ENCODE assay signal across 8 cellular contexts in genomic region chr4:75672461-75673026, GRCh38.
A peak's percentile ranks its signal among the peaks of the same experiment; 100 is the strongest.
DNase-seq lines count a peak whose midpoint lies in the region; ATAC-seq lines count a peak whose summit lies in the region.

No MANE protein-coding gene starts in this region.

- peak; percentile 23 for DNase-seq in NCI-H1694 treated with DMSO at 0.1 percent for 48 hours (lab: John Stamatoyannopoulos, UW)
- no peak for DNase-seq in NCI-H1694 (lab: John Stamatoyannopoulos, UW)
- peak; percentile 24 for DNase-seq in NCI-H1105 treated with DMSO at 0.1 percent for 48 hours (lab: John Stamatoyannopoulos, UW)
- peak; percentile 62 for DNase-seq in activated CD4-positive, CD25-positive, alpha-beta regulatory T cell treated with anti-CD3 and anti-CD28 coated beads, Interleukin-2, amount 50 U/mL, for 16 hours (ENCODE audit: low read depth, low spot score)
- DNase-seq in central memory CD4-positive, alpha-beta T cell = peak; percentile 79
- peak; percentile 60 for DNase-seq in kidney tubule cell (ENCODE audit: low spot score)
- DNase-seq in stimulated activated CD4-positive, alpha-beta T cell treated with anti-CD3 and anti-CD28 coated beads, Interleukin-1b, Interleukin-23, amount 100 ng/mL, for 24 hours (ENCODE audit: low read depth in 4 of 4, low spot score in 1 of 4) = peak; percentile 64 to 75 (median 68)

- ATAC-seq in HG02642 (IDR thresholded peaks at IDR 0.05; ENCODE audit: poor library complexity, unreplicated experiment) = peak; percentile 33
